Comparison of ENCODE assay signal across 2 cellular contexts in genomic region chr3:94036909-94037507, GRCh38.
TF ChIP-seq lines count a peak whose summit lies in the region.

No MANE protein-coding gene starts in this region.

TF ChIP-seq in IMR-90, 13 proteins besides CTCF, POLR2A, EP300 and RAD21:
- no peak for TF ChIP-seq SMC3 (IDR thresholded peaks at IDR 0.05; ENCODE audit: low read depth, low read length)
- TF ChIP-seq USF2 (IDR thresholded peaks at IDR 0.05; ENCODE audit: low read depth, low read length), result no peak
- no peak for TF ChIP-seq BHLHE40 (IDR thresholded peaks at IDR 0.05; ENCODE audit: low read depth, low read length)
- no peak for TF ChIP-seq FOS (IDR thresholded peaks at IDR 0.05; ENCODE audit: low read depth, low read length)
- no peak for TF ChIP-seq RCOR1 (IDR thresholded peaks at IDR 0.05; ENCODE audit: insufficient replicate concordance, low read length)
- TF ChIP-seq NFE2L2 (IDR thresholded peaks at IDR 0.05; ENCODE audit: low read depth, low read length), result no peak
- TF ChIP-seq MAZ (IDR thresholded peaks at IDR 0.05; ENCODE audit: borderline replicate concordance, low read depth, low read length), result no peak
- TF ChIP-seq MXI1 (IDR thresholded peaks at IDR 0.05; ENCODE audit: borderline replicate concordance, low read depth, low read length), result no peak
- no peak for TF ChIP-seq CHD1 (IDR thresholded peaks at IDR 0.05; ENCODE audit: low read depth, low read length)
- no peak for TF ChIP-seq MAFK (IDR thresholded peaks at IDR 0.05; ENCODE audit: low read depth, low read length)
- TF ChIP-seq CEBPB (IDR thresholded peaks at IDR 0.05; ENCODE audit: low read depth, low read length), result no peak
- TF ChIP-seq ELK1 (IDR thresholded peaks at IDR 0.05; ENCODE audit: borderline replicate concordance, low read depth, low read length), result no peak
- no peak for TF ChIP-seq RFX5 (IDR thresholded peaks at IDR 0.05; ENCODE audit: low read depth, low read length)

TF ChIP-seq in GM12878, 131 proteins besides CTCF, POLR2A, EP300 and RAD21:
- no peak for TF ChIP-seq NR2C2 (IDR thresholded peaks at IDR 0.05; ENCODE audit: borderline replicate concordance, control insufficient read depth, insufficient read length, low read depth)
- TF ChIP-seq ZSCAN29 (IDR thresholded peaks at IDR 0.05), result no peak
- TF ChIP-seq CUX1 (IDR thresholded peaks at IDR 0.05; ENCODE audit: insufficient replicate concordance, low read depth, low read length), result no peak
- TF ChIP-seq IRF5 (IDR thresholded peaks at IDR 0.05; ENCODE audit: borderline replicate concordance), result no peak
- TF ChIP-seq REST (IDR thresholded peaks at IDR 0.05; ENCODE audit: low read depth, low read length), result no peak
- no peak for TF ChIP-seq RELA (IDR thresholded peaks at IDR 0.05; ENCODE audit: borderline replicate concordance, partially characterized antibody)
- no peak for TF ChIP-seq RBBP5 (conservative IDR thresholded peaks at IDR 0.05)
- no peak for TF ChIP-seq ATF7 (IDR thresholded peaks at IDR 0.05; ENCODE audit: low read depth)
- TF ChIP-seq JUNB (IDR thresholded peaks at IDR 0.05), result no peak
- TF ChIP-seq PKNOX1 (IDR thresholded peaks at IDR 0.05), result no peak
- no peak for TF ChIP-seq IKZF1 (conservative IDR thresholded peaks at IDR 0.05)
- TF ChIP-seq ELK1 (IDR thresholded peaks at IDR 0.05; ENCODE audit: low read depth, low read length), result no peak
- no peak for TF ChIP-seq JUND (IDR thresholded peaks at IDR 0.05; ENCODE audit: low read depth, low read length)
